ENCODE assay signal across 16 cellular contexts in the genomic region with DNA sequence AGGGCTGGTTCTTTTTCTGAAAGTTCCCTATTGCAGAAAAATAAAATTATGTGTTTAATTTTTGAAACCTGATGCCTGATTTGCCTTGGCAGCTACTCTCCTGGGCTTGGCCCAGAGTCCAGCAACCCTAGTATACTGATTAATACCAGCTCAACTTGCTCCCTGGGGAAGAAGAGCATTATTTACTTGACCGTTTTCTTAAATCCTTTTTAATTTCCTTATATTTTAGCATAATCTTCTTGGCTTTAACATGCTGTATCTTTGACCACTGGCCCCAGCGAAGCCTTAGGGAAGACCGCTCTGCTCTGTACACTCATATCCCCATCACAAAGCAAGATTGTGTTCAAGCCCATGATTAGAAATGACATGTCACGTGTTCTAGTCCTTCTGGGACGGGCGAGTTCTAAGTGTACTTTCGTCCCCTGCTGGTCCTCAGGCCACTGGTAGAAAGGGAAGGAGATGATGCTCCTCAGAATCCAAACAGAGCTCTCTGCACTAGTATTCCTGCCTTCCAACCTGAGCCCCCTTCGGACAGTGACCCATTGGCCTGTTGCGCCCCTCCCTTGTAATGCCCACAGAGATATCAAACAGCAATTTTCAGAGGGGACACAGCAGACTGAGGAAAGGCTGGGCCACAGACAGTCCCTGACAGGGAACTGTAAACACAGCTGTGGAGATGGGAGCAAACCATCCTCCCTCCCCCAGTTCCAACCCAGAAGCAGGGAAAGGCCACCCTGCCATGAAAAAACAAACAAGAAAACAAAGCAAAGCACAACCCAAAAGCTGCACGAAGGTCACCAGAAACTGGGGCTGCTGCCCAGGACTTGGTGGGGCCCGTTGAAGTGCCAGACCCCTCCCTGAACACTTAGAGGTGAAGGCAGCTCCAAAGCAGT. TPM values are rescaled to one million over a fixed set of nuclear protein-coding genes. Genes with fewer than 3 reads are reported as not detected.
A peak's percentile ranks its signal among the peaks of the same experiment; 100 is the strongest.
DNase-seq lines count a peak whose midpoint lies in the region; ATAC-seq and TF ChIP-seq lines count a peak whose summit lies in the region.
"Had no signal": no experiment of that assay in that cellular context is flagged by ENCODE, and none has a peak within 500 bp of the region (broad histone marks: within the 10 kb centered on the region; RNA-seq: fewer than 3 reads in every experiment).

No MANE protein-coding gene starts in this region.

- H3K4me1 ChIP-seq in Karpas-422 (ENCODE audit: low read length) (peaks cover 15% of the 10 kb centered on the region), liver (ENCODE audit: control insufficient read depth in 4 of 4, insufficient read depth in 4 of 4, low read length in 3 of 4) (peaks cover 11 to 33% (median 25%) of the 10 kb centered on the region in 4 donors), subcutaneous abdominal adipose tissue (ENCODE audit: control insufficient read depth in 5 of 5, insufficient read depth in 5 of 5, low read length in 5 of 5) (peaks cover 25 to 53% (median 49%) of the 10 kb centered on the region in 5 donors)

- no peaks in the 10 kb centered on the region for H3K36me3 ChIP-seq in Karpas-422 (ENCODE audit: insufficient read depth, low read length)
- no peaks in the 10 kb centered on the region for H3K36me3 ChIP-seq in liver (ENCODE audit: control insufficient read depth in 4 of 4, insufficient read depth in 3 of 4, low read depth in 1 of 4, low read length in 3 of 4)
- H3K36me3 ChIP-seq in subcutaneous abdominal adipose tissue (ENCODE audit: control insufficient read depth in 5 of 5, insufficient read depth in 5 of 5, low read length in 5 of 5), result no peaks in the 10 kb centered on the region
- H3K36me3 ChIP-seq: thoracic aorta had no signal

- DNase-seq in Karpas-422 (peak; percentile 24), dorsolateral prefrontal cortex (no peak), NCI-H2227 (lab: John Stamatoyannopoulos, UW; ENCODE audit: unreplicated experiment) (no peak), AG20443 (ENCODE audit: low spot score) (no peak), NCI-H446 treated with DMSO at 0.1 percent for 48 hours (lab: John Stamatoyannopoulos, UW) (no peak)
- DNase-seq: activated CD4-positive, alpha-beta T cell treated with anti-CD3 and anti-CD28 coated beads, Interleukin-2, amount 10 ng/mL, durations not matched to agents 7 days and 5 days; DMS79; head of caudate nucleus; natural killer cell; NCI-H1092 treated with DMSO at 0.1 percent for 48 hours; PC-3 had no signal

- no peaks in the 10 kb centered on the region for H3K9me2 ChIP-seq in Karpas-422 (replicated peaks; ENCODE audit: insufficient read depth, low read length)

- H3K4me2 ChIP-seq in Karpas-422 (ENCODE audit: low read depth, low read length, poor library complexity, severe bottlenecking), result no peak overlapping the region

- H2AFZ ChIP-seq in Karpas-422 (ENCODE audit: low read length), result no peak overlapping the region

- 53% methylated on average over 11 of the region's 11 CpGs for WGBS in liver

- H3K4me3 ChIP-seq in Karpas-422 (ENCODE audit: low read length) (no peak overlapping the region), dorsolateral prefrontal cortex (no peak overlapping the region), liver (ENCODE audit: low read depth in 1 of 3, low read length in 3 of 3) (no peak overlapping the region), subcutaneous abdominal adipose tissue (ENCODE audit: low read depth in 1 of 5, low read length in 5 of 5) (peak overlapping the region in 2 of 5 donors; percentile 11 to 37)
- H3K4me3 ChIP-seq: thoracic aorta had no signal

- H3K9ac ChIP-seq in Karpas-422 (ENCODE audit: low read length), result no peak overlapping the region
- no peak overlapping the region for H3K9ac ChIP-seq in liver (ENCODE audit: low read depth in 1 of 2, low read length in 2 of 2)
- peak overlapping the region in 3 of 5 donors; percentile 55 to 84 (median 59) for H3K9ac ChIP-seq in subcutaneous abdominal adipose tissue (ENCODE audit: low read length in 5 of 5)

- TF ChIP-seq CTCF in dorsolateral prefrontal cortex (IDR thresholded peaks at IDR 0.05 in 54 of 56, conservative IDR thresholded peaks at IDR 0.05 in 2 of 56; ENCODE audit: low read depth in 1 of 56, partially characterized antibody in 56 of 56), result no peak
- TF ChIP-seq CTCF in liver (IDR thresholded peaks at IDR 0.05; ENCODE audit: low read depth, low read length, missing input control), result no peak

- H3K9me3 ChIP-seq in Karpas-422 (ENCODE audit: low read length) (no peaks in the 10 kb centered on the region), liver (ENCODE audit: control insufficient read depth in 4 of 4, low read length in 3 of 4) (no peaks in the 10 kb centered on the region), subcutaneous abdominal adipose tissue (ENCODE audit: control insufficient read depth in 5 of 5, low read length in 5 of 5) (no peaks in the 10 kb centered on the region)
- H3K9me3 ChIP-seq: thoracic aorta had no signal

- no peak overlapping the region for H3K27ac ChIP-seq in Karpas-422 (ENCODE audit: low read length)
- peak overlapping the region in 50 of 59 donors; percentile 2 to 79 (median 55) for H3K27ac ChIP-seq in dorsolateral prefrontal cortex
- H3K27ac ChIP-seq in liver (ENCODE audit: low read depth in 1 of 2, low read length in 2 of 2), result peak overlapping the region in 1 of 2 donors; percentile 28
- peak overlapping the region; percentile 97 for H3K27ac ChIP-seq in subcutaneous abdominal adipose tissue (ENCODE audit: low read depth, low read length)

- H3K79me2 ChIP-seq in Karpas-422 (ENCODE audit: low read length), result peaks cover 6% of the 10 kb centered on the region

- no peaks in the 10 kb centered on the region for H3K27me3 ChIP-seq in Karpas-422 (ENCODE audit: low read length)
- H3K27me3 ChIP-seq in dorsolateral prefrontal cortex, result no peaks in the 10 kb centered on the region
- H3K27me3 ChIP-seq in liver (ENCODE audit: control insufficient read depth in 4 of 4, insufficient read depth in 4 of 4, low read length in 3 of 4), result no peaks in the 10 kb centered on the region
- H3K27me3 ChIP-seq in subcutaneous abdominal adipose tissue (ENCODE audit: control insufficient read depth in 5 of 5, insufficient read depth in 4 of 5, low read length in 5 of 5), result no peaks in the 10 kb centered on the region

- H4K20me1 ChIP-seq in Karpas-422 (ENCODE audit: insufficient read depth, low read depth, low read length), result no peaks in the 10 kb centered on the region

- ATAC-seq in HG03354 (IDR thresholded peaks at IDR 0.05; ENCODE audit: poor library complexity, severe bottlenecking, unreplicated experiment), result no peak
- ATAC-seq: natural killer cell, PC-3 had no signal

- TF ChIP-seq RAD21 in liver (IDR thresholded peaks at IDR 0.05), result no peak

- intact Hi-C loops in dorsolateral prefrontal cortex (cut with DNase I), result loop anchor here in 1 of 2 donors (5.0 kb wide), 1 partner anchor 182 kb away; a partner anchor contains a TSS

TF ChIP-seq in liver, 16 proteins besides CTCF, POLR2A, EP300 and RAD21 (continues in another document):
- no peak for TF ChIP-seq HNF4A (conservative IDR thresholded peaks at IDR 0.05)
- TF ChIP-seq YY1 (IDR thresholded peaks at IDR 0.05), result no peak
- TF ChIP-seq HNF4G (IDR thresholded peaks at IDR 0.05), result no peak
- TF ChIP-seq, protein P1, sequence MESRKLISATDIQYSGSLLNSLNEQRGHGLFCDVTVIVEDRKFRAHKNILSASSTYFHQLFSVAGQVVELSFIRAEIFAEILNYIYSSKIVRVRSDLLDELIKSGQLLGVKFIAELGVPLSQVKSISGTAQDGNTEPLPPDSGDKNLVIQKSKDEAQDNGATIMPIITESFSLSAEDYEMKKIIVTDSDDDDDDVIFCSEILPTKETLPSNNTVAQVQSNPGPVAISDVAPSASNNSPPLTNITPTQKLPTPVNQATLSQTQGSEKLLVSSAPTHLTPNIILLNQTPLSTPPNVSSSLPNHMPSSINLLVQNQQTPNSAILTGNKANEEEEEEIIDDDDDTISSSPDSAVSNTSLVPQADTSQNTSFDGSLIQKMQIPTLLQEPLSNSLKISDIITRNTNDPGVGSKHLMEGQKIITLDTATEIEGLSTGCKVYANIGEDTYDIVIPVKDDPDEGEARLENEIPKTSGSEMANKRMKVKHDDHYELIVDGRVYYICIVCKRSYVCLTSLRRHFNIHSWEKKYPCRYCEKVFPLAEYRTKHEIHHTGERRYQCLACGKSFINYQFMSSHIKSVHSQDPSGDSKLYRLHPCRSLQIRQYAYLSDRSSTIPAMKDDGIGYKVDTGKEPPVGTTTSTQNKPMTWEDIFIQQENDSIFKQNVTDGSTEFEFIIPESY (IDR thresholded peaks at IDR 0.05), result no peak
- TF ChIP-seq, protein P2, sequence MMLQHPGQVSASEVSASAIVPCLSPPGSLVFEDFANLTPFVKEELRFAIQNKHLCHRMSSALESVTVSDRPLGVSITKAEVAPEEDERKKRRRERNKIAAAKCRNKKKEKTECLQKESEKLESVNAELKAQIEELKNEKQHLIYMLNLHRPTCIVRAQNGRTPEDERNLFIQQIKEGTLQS (IDR thresholded peaks at IDR 0.05), result no peak
- peak; percentile 34 for TF ChIP-seq SP1 (IDR thresholded peaks at IDR 0.05)
- TF ChIP-seq NR2F2 (IDR thresholded peaks at IDR 0.05), result no peak
- no peak for TF ChIP-seq EGR1 (IDR thresholded peaks at IDR 0.05; ENCODE audit: low read depth in 2 of 2)
- no peak for TF ChIP-seq FOXA2 (IDR thresholded peaks at IDR 0.05)
- TF ChIP-seq RXRA (IDR thresholded peaks at IDR 0.05), result peak in 1 of 2 donors; percentile 7

RNA-seq across cellular contexts. Expression of a gene that starts 4.3 kb away (rescaled TPM):
- 38.0 and 52.6 TPM in 2 replicates for total RNA-seq in Karpas-422 (2014; rRNA removed; shearing (Covaris generic); ENCODE audit: low replicate concordance)
- total RNA-seq in dorsolateral prefrontal cortex, result 100 to 1,000 TPM in 89 of 120 experiments, 10 to 100 TPM in 31; 80.4 to 150 (median 110) TPM
- total RNA-seq in liver, result 10 to 100 TPM; 15.4 to 18.3 TPM
- 1 to 10 TPM; 4.3 to 6.3 TPM for polyA plus RNA-seq in liver

RNA-seq across cellular contexts. Expression of a gene that starts 11.9 kb away (rescaled TPM):
- total RNA-seq in Karpas-422 (2014; rRNA removed; shearing (Covaris generic); ENCODE audit: low replicate concordance), result not detected in 2 replicates
- total RNA-seq in dorsolateral prefrontal cortex (10 to 100 TPM in 80 of 120 experiments, 1 to 10 TPM in 40; 2.8 to 31.2 (median 12.5) TPM), liver (1 to 10 TPM in 1 of 2 donors, under 1 TPM in 1; 0.92 to 2.9 TPM)
- polyA plus RNA-seq in liver, result 10 to 100 TPM in 1 of 2 donors, 1 to 10 TPM in 1; 7.3 to 17.2 TPM
- total RNA-seq: activated CD4-positive, alpha-beta T cell treated with anti-CD3 and anti-CD28 coated beads, Interleukin-2, amount 10 ng/mL, durations not matched to agents 7 days and 5 days; natural killer cell; PC-3 had no signal
- polyA plus RNA-seq: IgD-negative memory B cell had no signal

RNA-seq across cellular contexts. Expression of a gene that starts 24.1 kb away (rescaled TPM):
- total RNA-seq in Karpas-422 (2014; rRNA removed; shearing (Covaris generic); ENCODE audit: low replicate concordance), result 43.9 and 54.0 TPM in 2 replicates
- total RNA-seq in dorsolateral prefrontal cortex (10 to 100 TPM; 18.1 to 36.8 (median 28.2) TPM), liver (10 to 100 TPM; 40.9 to 43.0 TPM)
- 10 to 100 TPM; 58.9 to 65.7 TPM for polyA plus RNA-seq in liver

RNA-seq across cellular contexts. Expression of a gene that starts 31.3 kb away (rescaled TPM):
- total RNA-seq in Karpas-422 (2014; rRNA removed; shearing (Covaris generic); ENCODE audit: low replicate concordance), result 0.76 and 3.3 TPM in 2 replicates
- 1 to 10 TPM in 8 of 120 experiments, under 1 TPM in 64, not detected in 48; 0.10 to 1.8 (median 0.33) TPM for total RNA-seq in dorsolateral prefrontal cortex
- total RNA-seq in liver, result 1 to 10 TPM in 1 of 2 donors, under 1 TPM in 1; 0.33 to 7.5 TPM
- under 1 TPM; 0.40 to 0.60 TPM for polyA plus RNA-seq in liver
- total RNA-seq: thoracic aorta had no signal
- polyA plus RNA-seq: IgD-negative memory B cell had no signal

RNA-seq across cellular contexts. Expression of a gene that starts 49.4 kb away (rescaled TPM):
- total RNA-seq in Karpas-422 (2014; rRNA removed; shearing (Covaris generic); ENCODE audit: low replicate concordance), result 63.9 and 64.1 TPM in 2 replicates
- total RNA-seq in dorsolateral prefrontal cortex, result 10 to 100 TPM; 45.3 to 97.2 (median 69.2) TPM
- total RNA-seq in liver, result 10 to 100 TPM; 62.3 to 74.1 TPM
- 100 to 1,000 TPM; 132 to 294 TPM for polyA plus RNA-seq in liver

Comparison
In these comparisons a context has a peak if more than half of its experiments do, and no peak if none do; other contexts are left out.
1. H3K9ac ChIP-seq: peak in subcutaneous abdominal adipose tissue (3 of 5); none in Karpas-422 (single experiment) and liver (0 of 2).